ENCODE assay signal across 1 cellular context in genomic region chr10:100364147-100364546, GRCh38.
A peak's percentile ranks its signal among the peaks of the same experiment; 100 is the strongest.
TF ChIP-seq lines count a peak whose summit lies in the region.

No MANE protein-coding gene starts in this region.

TF ChIP-seq in K562, 482 proteins besides CTCF, POLR2A, EP300 and RAD21:
- TF ChIP-seq, protein P1, sequence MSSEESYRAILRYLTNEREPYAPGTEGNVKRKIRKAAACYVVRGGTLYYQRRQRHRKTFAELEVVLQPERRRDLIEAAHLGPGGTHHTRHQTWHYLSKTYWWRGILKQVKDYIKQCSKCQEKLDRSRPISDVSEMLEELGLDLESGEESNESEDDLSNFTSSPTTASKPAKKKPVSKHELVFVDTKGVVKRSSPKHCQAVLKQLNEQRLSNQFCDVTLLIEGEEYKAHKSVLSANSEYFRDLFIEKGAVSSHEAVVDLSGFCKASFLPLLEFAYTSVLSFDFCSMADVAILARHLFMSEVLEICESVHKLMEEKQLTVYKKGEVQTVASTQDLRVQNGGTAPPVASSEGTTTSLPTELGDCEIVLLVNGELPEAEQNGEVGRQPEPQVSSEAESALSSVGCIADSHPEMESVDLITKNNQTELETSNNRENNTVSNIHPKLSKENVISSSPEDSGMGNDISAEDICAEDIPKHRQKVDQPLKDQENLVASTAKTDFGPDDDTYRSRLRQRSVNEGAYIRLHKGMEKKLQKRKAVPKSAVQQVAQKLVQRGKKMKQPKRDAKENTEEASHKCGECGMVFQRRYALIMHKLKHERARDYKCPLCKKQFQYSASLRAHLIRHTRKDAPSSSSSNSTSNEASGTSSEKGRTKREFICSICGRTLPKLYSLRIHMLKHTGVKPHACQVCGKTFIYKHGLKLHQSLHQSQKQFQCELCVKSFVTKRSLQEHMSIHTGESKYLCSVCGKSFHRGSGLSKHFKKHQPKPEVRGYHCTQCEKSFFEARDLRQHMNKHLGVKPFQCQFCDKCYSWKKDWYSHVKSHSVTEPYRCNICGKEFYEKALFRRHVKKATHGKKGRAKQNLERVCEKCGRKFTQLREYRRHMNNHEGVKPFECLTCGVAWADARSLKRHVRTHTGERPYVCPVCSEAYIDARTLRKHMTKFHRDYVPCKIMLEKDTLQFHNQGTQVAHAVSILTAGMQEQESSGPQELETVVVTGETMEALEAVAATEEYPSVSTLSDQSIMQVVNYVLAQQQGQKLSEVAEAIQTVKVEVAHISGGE (CRISPR knock-in tag; IDR thresholded peaks at IDR 0.05): no peak
- TF ChIP-seq BCOR (IDR thresholded peaks at IDR 0.05): 0 out of 2 replicates have a peak, but pooled peaks have one; percentile 38
